15 cellular contexts compared by ENCODE assay signal in the genomic region with DNA sequence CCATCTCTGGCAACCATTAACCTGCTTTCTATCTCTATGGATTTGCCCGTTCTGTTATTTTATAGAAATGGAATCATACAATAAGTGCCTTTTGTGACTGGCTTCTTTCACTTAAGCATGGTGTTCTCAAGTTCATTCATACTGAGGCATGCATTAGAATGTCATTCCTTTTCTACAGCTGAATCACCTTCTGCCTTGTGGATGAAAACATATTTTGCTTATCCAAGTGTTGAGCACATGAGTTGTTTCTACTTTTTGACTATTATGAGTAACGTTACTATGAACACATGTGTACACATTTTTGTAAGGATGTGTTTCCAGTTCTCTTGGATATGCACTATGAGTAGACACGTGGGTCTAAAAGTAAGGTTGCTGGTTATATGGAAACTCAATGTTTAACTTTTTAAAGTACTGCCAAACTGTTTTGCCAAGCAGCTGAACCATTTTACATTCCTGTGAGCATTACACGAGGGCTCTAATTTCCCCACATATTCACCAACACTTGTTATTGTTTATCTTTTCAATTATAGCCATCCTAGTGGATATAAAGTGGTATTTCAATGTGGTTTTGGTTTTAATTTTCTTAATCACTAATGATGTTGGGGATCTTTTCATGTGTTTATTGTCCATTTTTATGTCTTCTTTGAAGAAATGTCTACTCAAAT.
DNase-seq lines count a peak whose midpoint lies in the region; ATAC-seq and TF ChIP-seq lines count a peak whose summit lies in the region.
"Had no signal": no experiment of that assay in that cellular context is flagged by ENCODE, and none has a peak within 500 bp of the region (broad histone marks: within the 10 kb centered on the region; RNA-seq: fewer than 3 reads in every experiment).

No MANE protein-coding gene starts in this region.

- H3K23ac ChIP-seq in IMR-90 (ENCODE audit: low read depth, low read length), result no peak overlapping the region

- ATAC-seq in IMR-90 (ENCODE audit: low read depth), result peak; percentile 23; the same call in 1 of the 2 replicates
- no peak for ATAC-seq in GM18502 (IDR thresholded peaks at IDR 0.05; ENCODE audit: poor library complexity, unreplicated experiment)

- dilution Hi-C loops in IMR-90 (cut with HindIII; ENCODE audit: low sequenced_read_pairs, unreplicated experiment), result no loop called here

- H3K18ac ChIP-seq in IMR-90 (ENCODE audit: low read depth, low read length), result no peak overlapping the region; the same call in 1 of the 2 replicates

- H4K5ac ChIP-seq in IMR-90 (ENCODE audit: low read depth, low read length), result no peak overlapping the region

- H3K27ac Mint-ChIP-seq in activated T-cell treated with anti-CD3 and anti-CD28 coated beads, Interleukin-2, amount 50 U/mL, for 24 hours, result no peak overlapping the region

- POLR2A ChIA-PET in BJ (lab: Charles Lee) (no interaction called here), IMR-90 (lab: Charles Lee; ENCODE audit: unreplicated experiment) (no interaction called here)

- CTCF ChIA-PET in BJ (lab: Yijun Ruan, JAX), result interaction anchor here (0.8 to 1.4 kb wide), 2 partner anchors 16 to 369 kb away, joined by 3 read pairs; no protein-coding TSS in a partner anchor
- CTCF ChIA-PET in IMR-90 (lab: Yijun Ruan, JAX), result no interaction called here

- peaks cover 7% of the 10 kb centered on the region for H3K4me1 ChIP-seq in IMR-90 (ENCODE audit: control insufficient read depth, insufficient read depth, low read length)

- TF ChIP-seq CTCF in BJ (IDR thresholded peaks at IDR 0.05; ENCODE audit: insufficient read depth, low read depth, low read length), result no peak
- no peak for TF ChIP-seq CTCF in IMR-90 (conservative IDR thresholded peaks at IDR 0.05; ENCODE audit: low read depth, low read length)
- TF ChIP-seq CTCF in choroid plexus epithelial cell (conservative IDR thresholded peaks at IDR 0.05; ENCODE audit: low read depth, low read length), result no peak

- no peaks in the 10 kb centered on the region for H3K36me3 ChIP-seq in BJ (ENCODE audit: control insufficient read depth, insufficient read depth, low read length)
- H3K36me3 ChIP-seq in IMR-90 (ENCODE audit: control insufficient read depth, insufficient read depth, low read length), result no peaks in the 10 kb centered on the region

- no peak overlapping the region for H3K14ac ChIP-seq in IMR-90 (replicated peaks; ENCODE audit: low read depth, low read length)

- H3K27me3 ChIP-seq in BJ (ENCODE audit: control insufficient read depth, insufficient read depth, low read length) (no peaks in the 10 kb centered on the region), IMR-90 (ENCODE audit: control insufficient read depth, insufficient read depth, low read length) (no peaks in the 10 kb centered on the region)

- no peak for TF ChIP-seq POLR2A in IMR-90 (IDR thresholded peaks at IDR 0.05; ENCODE audit: low read depth, low read length)

- in situ Hi-C loops in IMR-90 (cut with MboI; ENCODE audit: low sequenced_read_pairs), result no loop called here

- no peak overlapping the region for H4K8ac ChIP-seq in IMR-90 (ENCODE audit: low read depth in 2 of 2, low read length in 2 of 2)

- no peak overlapping the region for H3K4ac ChIP-seq in IMR-90 (ENCODE audit: low read depth, low read length)

- H3K36me3 Mint-ChIP-seq in activated T-cell treated with anti-CD3 and anti-CD28 coated beads, Interleukin-2, amount 50 U/mL, for 24 hours (ENCODE audit: low read depth), result no peaks in the 10 kb centered on the region

- TF ChIP-seq RAD21 in IMR-90 (IDR thresholded peaks at IDR 0.05; ENCODE audit: low read length), result no peak

- no peak overlapping the region for H3K27ac ChIP-seq in IMR-90 (ENCODE audit: insufficient read depth, low read length)
- H3K27ac ChIP-seq: C4-2B had no signal

- H3K27me3 Mint-ChIP-seq in activated T-cell treated with anti-CD3 and anti-CD28 coated beads, Interleukin-2, amount 50 U/mL, for 24 hours, result peaks cover 6% of the 10 kb centered on the region

- H3K4me3 Mint-ChIP-seq in activated T-cell treated with anti-CD3 and anti-CD28 coated beads, Interleukin-2, amount 50 U/mL, for 24 hours, result no peak overlapping the region

- no peak overlapping the region for H2AK5ac ChIP-seq in IMR-90 (ENCODE audit: low read depth, low read length)

- intact Hi-C loops in IMR-90 (cut with micrococcal nuclease), result loop anchor here (10.0 kb wide), 2 partner anchors 107 to 367 kb away; no protein-coding TSS in a partner anchor

- no peaks in the 10 kb centered on the region for H4K20me1 ChIP-seq in IMR-90 (ENCODE audit: insufficient read depth, low read length)

- peaks cover 3% of the 10 kb centered on the region for H3K4me1 Mint-ChIP-seq in activated T-cell treated with anti-CD3 and anti-CD28 coated beads, Interleukin-2, amount 50 U/mL, for 24 hours (ENCODE audit: low read depth)

- no peaks in the 10 kb centered on the region for H3K9me3 Mint-ChIP-seq in activated T-cell treated with anti-CD3 and anti-CD28 coated beads, Interleukin-2, amount 50 U/mL, for 24 hours

- H3K9me1 ChIP-seq in IMR-90 (ENCODE audit: insufficient read depth, low read length), result peaks cover 5% of the 10 kb centered on the region

- no TSS peak for BruUV-seq in IMR-90 (replicated peaks; lab: Mats Ljungman, UMichigan)

- H2BK5ac ChIP-seq in IMR-90 (ENCODE audit: low read depth, low read length, poor library complexity, severe bottlenecking), result no peak overlapping the region

- H2AFZ ChIP-seq in IMR-90 (replicated peaks; ENCODE audit: low read length, poor library complexity), result no peak overlapping the region

- H2AK9ac ChIP-seq in IMR-90 (replicated peaks; ENCODE audit: low read depth, low read length, poor library complexity), result no peak overlapping the region

- H3K56ac ChIP-seq in IMR-90 (ENCODE audit: extremely low read depth, insufficient read depth, low read length), result no peak overlapping the region

- H2BK120ac ChIP-seq in IMR-90 (ENCODE audit: low read depth, low read length), result no peak overlapping the region

- peak; percentile 10 for DNase-seq in BJ (ENCODE audit: low read depth)
- peak; percentile 89 for DNase-seq in IMR-90
- DNase-seq in choroid plexus epithelial cell (ENCODE audit: low read depth), result peak; percentile 21
- DNase-seq in islet precursor cell, result peak; percentile 0
- no peak for DNase-seq in activated T-cell treated with anti-CD3 and anti-CD28 coated beads, Interleukin-2, amount 50 U/mL, for 24 hours
- DNase-seq in activated CD8-positive, alpha-beta memory T cell treated with anti-CD3 and anti-CD28 coated beads, Interleukin-2, amount 50 U/mL, for 4 hours, result no peak
- DNase-seq in KG1 (lab: John Stamatoyannopoulos, UW), result no peak
- DNase-seq: COR-L47, HCEC 1CT, NCI-H1930, NCI-H446, NCI-H69, Right ventricle myocardium superior had no signal

- H3K79me1 ChIP-seq in IMR-90 (ENCODE audit: low read depth in 1 of 2, low read length in 2 of 2), result no peaks in the 10 kb centered on the region

- H2BK15ac ChIP-seq in IMR-90 (ENCODE audit: low read depth, low read length), result no peak overlapping the region

- H4K91ac ChIP-seq in IMR-90 (ENCODE audit: insufficient read depth, low read depth, low read length), result no peak overlapping the region

- no peaks in the 10 kb centered on the region for H3K9me3 ChIP-seq in IMR-90 (ENCODE audit: control insufficient read depth, insufficient read depth, low read length)

- no CpG with 5 or more reads among the region's 4 CpGs for WGBS in IMR-90 (ENCODE audit: extremely low coverage in 2 of 2, insufficient read length in 1 of 2), 2 experiments

- no peak overlapping the region for H2BK20ac ChIP-seq in IMR-90 (ENCODE audit: low read depth, low read length)

- no peak overlapping the region; the same call in 1 of the 2 replicates for H3K4me2 ChIP-seq in IMR-90 (ENCODE audit: low read depth, low read length)

- H3K4me3 ChIP-seq in BJ (ENCODE audit: low read depth, low read length) (no peak overlapping the region), IMR-90 (ENCODE audit: insufficient read depth, low read depth, low read length) (no peak overlapping the region), choroid plexus epithelial cell (ENCODE audit: low read depth, low read length) (no peak overlapping the region)

- H3K9ac ChIP-seq in IMR-90 (ENCODE audit: low read depth, low read length), result no peak overlapping the region

TF ChIP-seq in IMR-90, 13 proteins besides CTCF, POLR2A, EP300 and RAD21:
- no peak for TF ChIP-seq NFE2L2 (IDR thresholded peaks at IDR 0.05; ENCODE audit: low read depth, low read length)
- TF ChIP-seq FOS (IDR thresholded peaks at IDR 0.05; ENCODE audit: low read depth, low read length), result no peak
- peak; percentile 48; the same call in 1 of the 2 replicates for TF ChIP-seq MAFK (IDR thresholded peaks at IDR 0.05; ENCODE audit: low read depth, low read length)
- peak; percentile 52; the same call in 1 of the 2 replicates for TF ChIP-seq BHLHE40 (IDR thresholded peaks at IDR 0.05; ENCODE audit: low read depth, low read length)
- peak; percentile 55; the same call in 1 of the 2 replicates for TF ChIP-seq MXI1 (IDR thresholded peaks at IDR 0.05; ENCODE audit: borderline replicate concordance, low read depth, low read length)

Comparison
In these comparisons a context has a peak if more than half of its experiments do, and no peak if none do; other contexts are left out.
1. DNase-seq: peak in BJ (single experiment), IMR-90 (single experiment), choroid plexus epithelial cell (single experiment) and islet precursor cell (single experiment); none in activated T-cell treated with anti-CD3 and anti-CD28 coated beads, Interleukin-2, amount 50 U/mL, for 24 hours (single experiment), activated CD8-positive, alpha-beta memory T cell treated with anti-CD3 and anti-CD28 coated beads, Interleukin-2, amount 50 U/mL, for 4 hours (single experiment) and KG1 (single experiment).